1 cellular context compared by ENCODE assay signal in the genomic region with DNA sequence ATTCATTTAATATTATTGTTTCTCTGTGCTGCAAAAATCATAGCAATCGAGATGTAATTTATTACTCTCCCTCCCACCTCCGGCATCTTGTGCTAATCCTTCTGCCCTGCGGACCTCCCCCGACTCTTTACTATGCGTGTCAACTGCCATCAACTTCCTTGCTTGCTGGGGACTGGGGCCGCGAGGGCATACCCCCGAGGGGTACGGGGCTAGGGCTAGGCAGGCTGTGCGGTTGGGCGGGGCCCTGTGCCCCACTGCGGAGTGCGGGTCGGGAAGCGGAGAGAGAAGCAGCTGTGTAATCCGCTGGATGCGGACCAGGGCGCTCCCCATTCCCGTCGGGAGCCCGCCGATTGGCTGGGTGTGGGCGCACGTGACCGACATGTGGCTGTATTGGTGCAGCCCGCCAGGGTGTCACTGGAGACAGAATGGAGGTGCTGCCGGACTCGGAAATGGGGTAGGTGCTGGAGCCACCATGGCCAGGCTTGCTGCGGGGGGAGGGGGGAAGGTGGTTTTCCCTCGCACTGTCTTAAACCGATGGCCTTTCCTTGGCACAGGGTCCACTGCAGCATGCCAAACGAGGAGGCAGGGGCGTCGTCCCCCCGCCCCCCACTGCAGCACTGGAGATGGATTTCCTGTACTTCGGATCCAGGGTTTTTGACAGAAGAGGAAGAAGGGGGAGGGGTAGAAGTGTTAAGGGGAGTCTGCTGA.
TF ChIP-seq lines count a peak whose summit lies in the region.

A gene (plus strand): TSS at position 414 of the 708 bp plus-strand sequence. CDS start 17,006 bp downstream, outside the sequence.

TF ChIP-seq in SK-N-SH, 30 proteins besides CTCF, POLR2A, EP300 and RAD21 (continued from another document):
- TF ChIP-seq ELF1 (IDR thresholded peaks at IDR 0.05) (peak; percentile 21; the same call in 1 of the 2 replicates), YY1 (IDR thresholded peaks at IDR 0.05; ENCODE audit: low read depth) (no peak), SIN3A (IDR thresholded peaks at IDR 0.05; ENCODE audit: borderline replicate concordance, low read depth, low read length) (0 out of 2 replicates have a peak, but pooled peaks have one; percentile 67), FOSL2 (IDR thresholded peaks at IDR 0.05; ENCODE audit: borderline replicate concordance, low read depth) (no peak), RXRA (IDR thresholded peaks at IDR 0.05; ENCODE audit: borderline replicate concordance, low read depth) (no peak), GATA2 (CRISPR knock-in tag; IDR thresholded peaks at IDR 0.05) (no peak), TCF12 (IDR thresholded peaks at IDR 0.05) (no peak), JUND (IDR thresholded peaks at IDR 0.05) (no peak), POLR2AphosphoS5 (IDR thresholded peaks at IDR 0.05; ENCODE audit: low read depth, low read length) (no peak; the same call in 1 of the 2 replicates), NFIC (IDR thresholded peaks at IDR 0.05; ENCODE audit: borderline replicate concordance) (no peak; the same call in 1 of the 2 replicates)
- TF ChIP-seq, protein P1, sequence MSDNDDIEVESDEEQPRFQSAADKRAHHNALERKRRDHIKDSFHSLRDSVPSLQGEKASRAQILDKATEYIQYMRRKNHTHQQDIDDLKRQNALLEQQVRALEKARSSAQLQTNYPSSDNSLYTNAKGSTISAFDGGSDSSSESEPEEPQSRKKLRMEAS (IDR thresholded peaks at IDR 0.05; ENCODE audit: low read depth) = peak; percentile 93
- TF ChIP-seq, protein P2, sequence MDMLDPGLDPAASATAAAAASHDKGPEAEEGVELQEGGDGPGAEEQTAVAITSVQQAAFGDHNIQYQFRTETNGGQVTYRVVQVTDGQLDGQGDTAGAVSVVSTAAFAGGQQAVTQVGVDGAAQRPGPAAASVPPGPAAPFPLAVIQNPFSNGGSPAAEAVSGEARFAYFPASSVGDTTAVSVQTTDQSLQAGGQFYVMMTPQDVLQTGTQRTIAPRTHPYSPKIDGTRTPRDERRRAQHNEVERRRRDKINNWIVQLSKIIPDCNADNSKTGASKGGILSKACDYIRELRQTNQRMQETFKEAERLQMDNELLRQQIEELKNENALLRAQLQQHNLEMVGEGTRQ (IDR thresholded peaks at IDR 0.05; ENCODE audit: borderline replicate concordance, low read depth, low read length) = peak; percentile 89
- TF ChIP-seq, protein P3, sequence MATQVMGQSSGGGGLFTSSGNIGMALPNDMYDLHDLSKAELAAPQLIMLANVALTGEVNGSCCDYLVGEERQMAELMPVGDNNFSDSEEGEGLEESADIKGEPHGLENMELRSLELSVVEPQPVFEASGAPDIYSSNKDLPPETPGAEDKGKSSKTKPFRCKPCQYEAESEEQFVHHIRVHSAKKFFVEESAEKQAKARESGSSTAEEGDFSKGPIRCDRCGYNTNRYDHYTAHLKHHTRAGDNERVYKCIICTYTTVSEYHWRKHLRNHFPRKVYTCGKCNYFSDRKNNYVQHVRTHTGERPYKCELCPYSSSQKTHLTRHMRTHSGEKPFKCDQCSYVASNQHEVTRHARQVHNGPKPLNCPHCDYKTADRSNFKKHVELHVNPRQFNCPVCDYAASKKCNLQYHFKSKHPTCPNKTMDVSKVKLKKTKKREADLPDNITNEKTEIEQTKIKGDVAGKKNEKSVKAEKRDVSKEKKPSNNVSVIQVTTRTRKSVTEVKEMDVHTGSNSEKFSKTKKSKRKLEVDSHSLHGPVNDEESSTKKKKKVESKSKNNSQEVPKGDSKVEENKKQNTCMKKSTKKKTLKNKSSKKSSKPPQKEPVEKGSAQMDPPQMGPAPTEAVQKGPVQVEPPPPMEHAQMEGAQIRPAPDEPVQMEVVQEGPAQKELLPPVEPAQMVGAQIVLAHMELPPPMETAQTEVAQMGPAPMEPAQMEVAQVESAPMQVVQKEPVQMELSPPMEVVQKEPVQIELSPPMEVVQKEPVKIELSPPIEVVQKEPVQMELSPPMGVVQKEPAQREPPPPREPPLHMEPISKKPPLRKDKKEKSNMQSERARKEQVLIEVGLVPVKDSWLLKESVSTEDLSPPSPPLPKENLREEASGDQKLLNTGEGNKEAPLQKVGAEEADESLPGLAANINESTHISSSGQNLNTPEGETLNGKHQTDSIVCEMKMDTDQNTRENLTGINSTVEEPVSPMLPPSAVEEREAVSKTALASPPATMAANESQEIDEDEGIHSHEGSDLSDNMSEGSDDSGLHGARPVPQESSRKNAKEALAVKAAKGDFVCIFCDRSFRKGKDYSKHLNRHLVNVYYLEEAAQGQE (IDR thresholded peaks at IDR 0.05; ENCODE audit: low read depth, low read length) = no peak
- TF ChIP-seq, protein P4, sequence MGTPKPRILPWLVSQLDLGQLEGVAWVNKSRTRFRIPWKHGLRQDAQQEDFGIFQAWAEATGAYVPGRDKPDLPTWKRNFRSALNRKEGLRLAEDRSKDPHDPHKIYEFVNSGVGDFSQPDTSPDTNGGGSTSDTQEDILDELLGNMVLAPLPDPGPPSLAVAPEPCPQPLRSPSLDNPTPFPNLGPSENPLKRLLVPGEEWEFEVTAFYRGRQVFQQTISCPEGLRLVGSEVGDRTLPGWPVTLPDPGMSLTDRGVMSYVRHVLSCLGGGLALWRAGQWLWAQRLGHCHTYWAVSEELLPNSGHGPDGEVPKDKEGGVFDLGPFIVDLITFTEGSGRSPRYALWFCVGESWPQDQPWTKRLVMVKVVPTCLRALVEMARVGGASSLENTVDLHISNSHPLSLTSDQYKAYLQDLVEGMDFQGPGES (IDR thresholded peaks at IDR 0.05; ENCODE audit: low read depth, low read length) = no peak
- TF ChIP-seq, protein P5, sequence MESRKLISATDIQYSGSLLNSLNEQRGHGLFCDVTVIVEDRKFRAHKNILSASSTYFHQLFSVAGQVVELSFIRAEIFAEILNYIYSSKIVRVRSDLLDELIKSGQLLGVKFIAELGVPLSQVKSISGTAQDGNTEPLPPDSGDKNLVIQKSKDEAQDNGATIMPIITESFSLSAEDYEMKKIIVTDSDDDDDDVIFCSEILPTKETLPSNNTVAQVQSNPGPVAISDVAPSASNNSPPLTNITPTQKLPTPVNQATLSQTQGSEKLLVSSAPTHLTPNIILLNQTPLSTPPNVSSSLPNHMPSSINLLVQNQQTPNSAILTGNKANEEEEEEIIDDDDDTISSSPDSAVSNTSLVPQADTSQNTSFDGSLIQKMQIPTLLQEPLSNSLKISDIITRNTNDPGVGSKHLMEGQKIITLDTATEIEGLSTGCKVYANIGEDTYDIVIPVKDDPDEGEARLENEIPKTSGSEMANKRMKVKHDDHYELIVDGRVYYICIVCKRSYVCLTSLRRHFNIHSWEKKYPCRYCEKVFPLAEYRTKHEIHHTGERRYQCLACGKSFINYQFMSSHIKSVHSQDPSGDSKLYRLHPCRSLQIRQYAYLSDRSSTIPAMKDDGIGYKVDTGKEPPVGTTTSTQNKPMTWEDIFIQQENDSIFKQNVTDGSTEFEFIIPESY (IDR thresholded peaks at IDR 0.05; ENCODE audit: borderline replicate concordance, low read depth) = no peak
